In the genomic region with DNA sequence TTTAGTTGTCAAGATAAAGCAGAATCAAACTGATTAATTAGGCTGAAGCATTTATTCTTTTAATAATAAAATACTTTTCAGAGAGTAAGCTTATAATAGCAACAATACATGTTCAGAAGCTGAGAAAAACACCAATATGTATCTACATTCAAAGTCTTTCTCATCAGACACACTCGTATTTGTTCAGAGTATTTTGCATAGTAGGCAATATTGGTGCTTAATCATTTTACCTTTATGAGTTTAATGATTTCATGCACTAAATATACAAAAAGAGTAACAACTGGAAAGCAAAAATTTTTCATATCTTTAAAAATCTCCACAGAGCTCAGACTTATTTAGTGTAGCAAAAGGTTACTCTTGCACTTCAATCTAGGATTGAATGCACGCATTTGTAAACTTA, we compare ENCODE assay signal across 27 cellular contexts.
"Had no signal": no experiment of that assay in that cellular context is flagged by ENCODE, and none has a peak within 500 bp of the region (broad histone marks: within the 10 kb centered on the region; RNA-seq: fewer than 3 reads in every experiment).

No MANE protein-coding gene starts in this region.

- H3K36me3 ChIP-seq: thyroid gland, transverse colon, upper lobe of right lung, uterus, vagina had no signal

- ATAC-seq: stimulated activated effector memory CD8-positive, alpha-beta T cell treated with anti-CD3 and anti-CD28 coated beads, Interleukin-12 subunit alpha, Interleukin-12 subunit beta, amount 100 ng/mL, for 72 hours; stimulated activated memory B cell treated with anti-CD40 and anti-IgM and Interleukin-4, amounts not matched to agents 10 μg/mL and 1 μg/mL and 100 μg/mL, for 72 hours; stimulated activated naive B cell treated with anti-CD40 and anti-IgM and Interleukin-4, amounts not matched to agents 10 μg/mL and 1 μg/mL and 100 μg/mL, for 72 hours; stimulated activated naive CD8-positive, alpha-beta T cell treated with anti-CD3 and anti-CD28 coated beads, Interleukin-15, amount 100 ng/mL, for 72 hours; stimulated activated naive CD8-positive, alpha-beta T cell treated with anti-CD3 and anti-CD28 coated beads, Interleukin-15, Interleukin-2, amounts not matched to agents 100 U/mL and 50 U/mL, for 24 hours; upper lobe of right lung had no signal

- H3K4me3 ChIP-seq: stomach, suprapubic skin, testis, thoracic aorta, thyroid gland, tibial artery, tibial nerve, transverse colon, upper lobe of left lung, upper lobe of right lung, uterus, vagina had no signal

- H3K9me3 ChIP-seq: stomach, suprapubic skin, testis, thoracic aorta, thyroid gland, tibial artery, tibial nerve, transverse colon, upper lobe of left lung, upper lobe of right lung, uterus, vagina had no signal

- H3K27ac ChIP-seq: stomach, suprapubic skin, testis, thoracic aorta, thyroid gland, tibial artery, tibial nerve, transverse colon, upper lobe of left lung, upper lobe of right lung, uterus, vagina had no signal

- DNase-seq: stimulated activated CD4-positive, alpha-beta T cell treated with anti-CD3 and anti-CD28 coated beads, Interleukin-2, amount 100 ng/mL, for 48 hours; stimulated activated CD4-positive, alpha-beta T cell treated with anti-CD3 and anti-CD28 coated beads, Interleukin-4, amount 100 ng/mL, for 1 hour; stimulated activated CD4-positive, alpha-beta T cell treated with anti-CD3 and anti-CD28 coated beads, Interleukin-4, amount 100 ng/mL, for 24 hours; stimulated activated CD4-positive, alpha-beta T cell treated with anti-CD3 and anti-CD28 coated beads, Interleukin-4, amount 100 ng/mL, for 4 hours; stimulated activated CD8-positive, alpha-beta memory T cell treated with anti-CD3 and anti-CD28 coated beads, Interleukin-4, amount 100 ng/mL, for 48 hours; stimulated activated naive B cell treated with anti-CD40 and anti-IgM and Interleukin-4, amounts not matched to agents 10 μg/mL and 1 μg/mL and 100 μg/mL, for 72 hours; stimulated activated naive CD4-positive, alpha-beta T cell; stimulated activated naive CD4-positive, alpha-beta T cell treated with Interleukin-2 at 50 U/mL for 16 hours; stimulated activated naive CD8-positive, alpha-beta T cell treated with anti-CD3 and anti-CD28 coated beads, Interleukin-15, amount 100 ng/mL, for 72 hours; stimulated activated naive CD8-positive, alpha-beta T cell treated with anti-CD3 and anti-CD28 coated beads, Interleukin-15, Interleukin-2, amounts not matched to agents 100 U/mL and 50 U/mL, for 24 hours; stomach; substantia nigra; testis; thyroid gland; tibial artery; transverse colon; trophoblast cell; upper lobe of left lung; upper lobe of right lung; uterus had no signal

- FAIRE-seq: urothelium cell line had no signal

- H3K4me1 ChIP-seq: stomach, suprapubic skin, testis, tibial artery, tibial nerve, transverse colon, upper lobe of left lung, upper lobe of right lung, uterus, vagina had no signal

- H3K27me3 ChIP-seq: stomach, suprapubic skin, testis, thyroid gland, tibial artery, tibial nerve, transverse colon, upper lobe of left lung, upper lobe of right lung, uterus, vagina had no signal
